ENCODE assay signal across 8 cellular contexts in genomic region chr11:101916422-101916821, GRCh38. TPM values are rescaled to one million over a fixed set of nuclear protein-coding genes. Genes with fewer than 3 reads are reported as not detected.
A peak's percentile ranks its signal among the peaks of the same experiment; 100 is the strongest.
DNase-seq lines count a peak whose midpoint lies in the region; ATAC-seq, FAIRE-seq and TF ChIP-seq lines count a peak whose summit lies in the region.

Gene ANGPTL5, minus strand, starts transcription at chr11:101916522. Its CDS starts 8,613 bp downstream, at chr11:101907909.

- H3K4me1 Mint-ChIP-seq in IgD-negative memory B cell (peaks cover 22 to 24% (median 22%) of the 10 kb centered on the region in 3 donors), naive B cell (peaks cover 24 to 25% (median 24%) of the 10 kb centered on the region in 3 donors)

- H3K9ac ChIP-seq in colonic mucosa (ENCODE audit: low read depth in 2 of 2, low read length in 2 of 2), result peak within 1 kb of the TSS; percentile 62

- H3K9me3 Mint-ChIP-seq in IgD-negative memory B cell (no peaks in the 10 kb centered on the region), naive B cell (no peaks in the 10 kb centered on the region)

- H3K36me3 ChIP-seq in colonic mucosa, result no peaks in the 10 kb centered on the region

- WGBS in A549 (ENCODE audit: missing lambda C conversion rate), result 55% methylated on average over 2 of the region's 2 CpGs

- TF ChIP-seq POLR2A in A549 (IDR thresholded peaks at IDR 0.05; ENCODE audit: low read length), result no peak

- DNase-seq in A549 (ENCODE audit: low read depth in 1 of 2, low spot score in 1 of 2), result no peak
- DNase-seq in colonic mucosa, result no peak
- DNase-seq in naive B cell, result no peak
- DNase-seq in NCI-H69 (lab: John Stamatoyannopoulos, UW), result no peak
- DNase-seq in islet precursor cell, result no peak

- H3K27me3 ChIP-seq in colonic mucosa, result no peaks in the 10 kb centered on the region

- H3K4me3 ChIP-seq in A549 (peak within 1 kb of the TSS; percentile 49), colonic mucosa (peak within 1 kb of the TSS; percentile 79)

- intact Hi-C loops in colonic mucosa (cut with DNase I), result no loop called here

- CTCF ChIA-PET in A549 (lab: Yijun Ruan, JAX), result interaction anchor here (3.9 kb wide), 1 partner anchor 91 kb away, joined by 20 read pairs; no protein-coding TSS in a partner anchor

- peaks cover 34% of the 10 kb centered on the region for H3K4me1 ChIP-seq in A549
- H3K4me1 ChIP-seq in colonic mucosa, result peaks cover 7% of the 10 kb centered on the region

- H3K27ac ChIP-seq in A549, result peak within 1 kb of the TSS; percentile 77 to 89
- peak within 1 kb of the TSS; percentile 71 for H3K27ac ChIP-seq in colonic mucosa

- no peak for FAIRE-seq in A549 (lab: Jason Lieb, UNC)

- H3K27ac Mint-ChIP-seq in IgD-negative memory B cell (peak within 1 kb of the TSS; percentile 96 to 99 (median 97)), naive B cell (peak within 1 kb of the TSS; percentile 98 to 100 (median 99))

- TF ChIP-seq RAD21 in A549 (conservative IDR thresholded peaks at IDR 0.05 in 1 of 2, IDR thresholded peaks at IDR 0.05 in 1 of 2), result no peak

- ATAC-seq in A549, result no peak
- no peak for ATAC-seq in naive B cell (ENCODE audit: low read depth in 2 of 2)
- ATAC-seq in GM18858 (IDR thresholded peaks at IDR 0.05; ENCODE audit: unreplicated experiment), result no peak
- ATAC-seq in HG02938 (IDR thresholded peaks at IDR 0.05; ENCODE audit: unreplicated experiment), result no peak

- no peak for TF ChIP-seq EP300 in A549 (IDR thresholded peaks at IDR 0.05)

- H3K4me3 Mint-ChIP-seq in IgD-negative memory B cell (peak within 1 kb of the TSS; percentile 93 to 98 (median 94)), naive B cell (peak within 1 kb of the TSS; percentile 91 to 97 (median 96))

- H3K27me3 Mint-ChIP-seq in IgD-negative memory B cell, result no peaks in the 10 kb centered on the region
- peaks cover 4 to 8% (median 7%) of the 10 kb centered on the region in 3 donors for H3K27me3 Mint-ChIP-seq in naive B cell

- no peaks in the 10 kb centered on the region for H3K9me3 ChIP-seq in A549
- no peaks in the 10 kb centered on the region for H3K9me3 ChIP-seq in colonic mucosa

- TF ChIP-seq CTCF in A549 (IDR thresholded peaks at IDR 0.05) (no peak), colonic mucosa (IDR thresholded peaks at IDR 0.05) (no peak)

- H3K4me2 ChIP-seq in A549, result peak within 1 kb of the TSS; percentile 79

- POLR2A ChIA-PET in A549 (lab: Yijun Ruan, JAX), result interaction anchor here (0.9 kb wide), 1 partner anchor 92 kb away, joined by 3 read pairs; no protein-coding TSS in a partner anchor

- H3K36me3 Mint-ChIP-seq in IgD-negative memory B cell, result no peaks in the 10 kb centered on the region
- H3K36me3 Mint-ChIP-seq in naive B cell, result no peaks in the 10 kb centered on the region

TF ChIP-seq in A549, 52 proteins besides CTCF, POLR2A, EP300 and RAD21:
- no peak for TF ChIP-seq CBX8 (IDR thresholded peaks at IDR 0.05)
- no peak for TF ChIP-seq NPAS2 (CRISPR knock-in tag; IDR thresholded peaks at IDR 0.05; ENCODE audit: borderline replicate concordance)
- no peak for TF ChIP-seq E2F6 (IDR thresholded peaks at IDR 0.05; ENCODE audit: borderline replicate concordance, low read depth)
- TF ChIP-seq USF2 (IDR thresholded peaks at IDR 0.05), result no peak

RNA-seq across cellular contexts. Expression of gene ANGPTL5, which starts in this region (rescaled TPM):
- polyA plus RNA-seq in A549 (2011; rRNA removed) (not detected in 2 replicates), A549 (2017; fragmentation: RNase III; extraction: RNeasy Plus Mini Kit Qiagen cat#74134 plus additional on column Dnase treatment) (not detected in 3 replicates), IgD-negative memory B cell (not detected), naive B cell (ENCODE audit: low read depth in 6 of 6) (under 1 TPM in 1 of 6 donors, not detected in 5; 0.12 TPM)
- polyA plus RNA-seq in A549 (2012; cell fraction: cytosol; rRNA removed), result not detected in 2 replicates
- polyA plus RNA-seq in A549 (2012; cell fraction: nucleus; rRNA removed), result not detected in 2 replicates
- not detected in 2 replicates for polyA minus RNA-seq in A549 (2011; rRNA and poly(A)+ RNA removed)
- total RNA-seq in colonic mucosa, result not detected
